9 cellular contexts compared by ENCODE assay signal in genomic region chr15:43514241-43515057, GRCh38. TPM values are rescaled to one million over a fixed set of nuclear protein-coding genes. Genes with fewer than 3 reads are reported as not detected.
DNase-seq lines count a peak whose midpoint lies in the region; ATAC-seq, FAIRE-seq and TF ChIP-seq lines count a peak whose summit lies in the region.
"Had no signal": no experiment of that assay in that cellular context is flagged by ENCODE, and none has a peak within 500 bp of the region (broad histone marks: within the 10 kb centered on the region; RNA-seq: fewer than 3 reads in every experiment).

No MANE protein-coding gene starts in this region.

- H3K4me3 ChIP-seq in fibroblast of lung (replicated peaks in 1 of 4; ENCODE audit: control extremely low read depth in 1 of 4, insufficient read depth in 1 of 4, low read depth in 3 of 4, low read length in 4 of 4) (peak overlapping the region in 1 of 4 experiments; percentile 4), pancreas (no peak overlapping the region)

- peaks cover 47 to 65% of the 10 kb centered on the region in 2 experiments for H3K4me1 Mint-ChIP-seq in H9
- H3K4me1 Mint-ChIP-seq in activated T-cell treated with anti-CD3 and anti-CD28 coated beads, Interleukin-2, amount 50 U/mL, for 24 hours (ENCODE audit: low read depth): peaks cover 54% of the 10 kb centered on the region

- H4K8ac ChIP-seq in H9 (replicated peaks; ENCODE audit: insufficient read length, low read depth, low read length): no peak overlapping the region

- no peaks in the 10 kb centered on the region for H4K20me1 ChIP-seq in H9 (ENCODE audit: control insufficient read depth, insufficient read depth, insufficient read length)
- H4K20me1 ChIP-seq in fibroblast of lung (ENCODE audit: control insufficient read depth, extremely low read depth, insufficient read depth, low read length): no peaks in the 10 kb centered on the region

- H3K23me2 ChIP-seq in H9 (ENCODE audit: insufficient read length, low read depth, low read length, poor library complexity, severe bottlenecking): peaks cover 30% of the 10 kb centered on the region

- H3K4me1 ChIP-seq in H9 (ENCODE audit: insufficient read depth, low read length) (peaks cover 3% of the 10 kb centered on the region; the same call in 1 of the 2 replicates), fibroblast of lung (ENCODE audit: control insufficient read depth, extremely low read depth, insufficient read depth, low read length) (peaks cover 39% of the 10 kb centered on the region), pancreas (peaks cover 0 to 6% (median 0%) of the 10 kb centered on the region in 3 donors)

- no peak overlapping the region for H3K56ac ChIP-seq in H9 (ENCODE audit: insufficient read length, low read depth, low read length)

- no peak overlapping the region for H3K9ac ChIP-seq in H9 (ENCODE audit: extremely low read depth, insufficient read length, low read length)
- no peak overlapping the region for H3K9ac ChIP-seq in fibroblast of lung (ENCODE audit: insufficient read depth, low read length)

- no peaks in the 10 kb centered on the region for H3K79me1 ChIP-seq in H9 (ENCODE audit: insufficient read depth, low read depth, low read length, poor library complexity, severe bottlenecking)

- no peak overlapping the region for H2BK15ac ChIP-seq in H9 (ENCODE audit: low read depth, low read length)

- no peak overlapping the region for H3K18ac ChIP-seq in H9 (ENCODE audit: insufficient read length, low read depth, low read length)

- no peak overlapping the region for H2BK120ac ChIP-seq in H9 (ENCODE audit: low read depth, low read length, poor library complexity, severe bottlenecking)

- H3K36me3 ChIP-seq in fibroblast of lung (ENCODE audit: control insufficient read depth, insufficient read depth, low read length) (no peaks in the 10 kb centered on the region), pancreas (no peaks in the 10 kb centered on the region)

- TF ChIP-seq CTCF in H9 (conservative IDR thresholded peaks at IDR 0.05) (peak; percentile 83), fibroblast of lung (conservative IDR thresholded peaks at IDR 0.05 in 1 of 2, IDR thresholded peaks at IDR 0.05 in 1 of 2; ENCODE audit: low read depth in 1 of 2, low read length in 2 of 2) (peak; percentile 66 to 71), pancreas (IDR thresholded peaks at IDR 0.05) (peak in 3 of 4 donors; percentile 18 to 46 (median 41))

- H2BK5ac ChIP-seq in H9 (ENCODE audit: insufficient read length, low read length): no peak overlapping the region

- no peak overlapping the region for H2AFZ ChIP-seq in H9 (ENCODE audit: low read length)
- H2AFZ ChIP-seq in fibroblast of lung (ENCODE audit: low read length): peak overlapping the region; percentile 56

- no peaks in the 10 kb centered on the region; a peak in 1 of 7 replicates for H3K36me3 Mint-ChIP-seq in H9 (ENCODE audit: insufficient read depth in 1 of 3, low read depth in 3 of 3)
- peaks cover 4% of the 10 kb centered on the region for H3K36me3 Mint-ChIP-seq in activated T-cell treated with anti-CD3 and anti-CD28 coated beads, Interleukin-2, amount 50 U/mL, for 24 hours (ENCODE audit: low read depth)

- no peak overlapping the region for H4K91ac ChIP-seq in H9 (ENCODE audit: insufficient read length, low read depth, low read length)

- no peaks in the 10 kb centered on the region for H3K9me3 Mint-ChIP-seq in H9
- H3K9me3 Mint-ChIP-seq in activated T-cell treated with anti-CD3 and anti-CD28 coated beads, Interleukin-2, amount 50 U/mL, for 24 hours: no peaks in the 10 kb centered on the region
- H3K9me3 Mint-ChIP-seq: IgD-negative memory B cell had no signal

- H2AK5ac ChIP-seq in H9 (ENCODE audit: insufficient read length, low read length): no peak overlapping the region

- H3K27me3 ChIP-seq in H9 (ENCODE audit: insufficient read depth, low read length): peaks cover 20% of the 10 kb centered on the region; the same call in 1 of the 2 replicates
- no peaks in the 10 kb centered on the region for H3K27me3 ChIP-seq in fibroblast of lung (ENCODE audit: control insufficient read depth, insufficient read depth, low read length)
- peaks cover 0 to 3% (median 0%) of the 10 kb centered on the region in 4 donors for H3K27me3 ChIP-seq in pancreas

- FAIRE-seq in pancreas (lab: Jason Lieb, UNC): no peak

- no peaks in the 10 kb centered on the region for H3K9me3 ChIP-seq in H9 (ENCODE audit: control insufficient read depth, low read depth, low read length)
- H3K9me3 ChIP-seq in fibroblast of lung (ENCODE audit: control insufficient read depth, insufficient read depth, low read depth, low read length): no peaks in the 10 kb centered on the region
- no peaks in the 10 kb centered on the region for H3K9me3 ChIP-seq in pancreas

- H3K4me3 Mint-ChIP-seq in H9: peak overlapping the region in 1 of 2 experiments; percentile 41; a peak in 2 of 5 replicates
- H3K4me3 Mint-ChIP-seq in activated T-cell treated with anti-CD3 and anti-CD28 coated beads, Interleukin-2, amount 50 U/mL, for 24 hours: no peak overlapping the region

- H3K27ac Mint-ChIP-seq in H9: peak overlapping the region in 1 of 3 experiments; percentile 6; a peak in 1 of 7 replicates
- no peak overlapping the region for H3K27ac Mint-ChIP-seq in activated T-cell treated with anti-CD3 and anti-CD28 coated beads, Interleukin-2, amount 50 U/mL, for 24 hours
- H3K27ac Mint-ChIP-seq: IgD-negative memory B cell had no signal

- DNase-seq in C1 segment of cervical spinal cord (lab: John Stamatoyannopoulos, UW) (peak in 11 of 14 donors; percentile 23 to 77 (median 61)), H9 (peak; percentile 67), SK-N-DZ (ENCODE audit: low spot score) (peak; percentile 61), fibroblast of lung (ENCODE audit: low read depth in 2 of 2) (peak; percentile 33 to 43), pancreas (no peak), NCI-H2029 treated with DMSO at 0.1 percent for 48 hours (lab: John Stamatoyannopoulos, UW) (no peak)
- DNase-seq in activated T-cell treated with anti-CD3 and anti-CD28 coated beads, Interleukin-2, amount 50 U/mL, for 24 hours: no peak

- H4K5ac ChIP-seq in H9 (ENCODE audit: insufficient read length, low read depth, low read length): no peak overlapping the region

- H3K23ac ChIP-seq in H9 (ENCODE audit: insufficient read length, low read depth, low read length): no peak overlapping the region

- no peak overlapping the region for H3K4ac ChIP-seq in H9 (ENCODE audit: low read depth, low read length)

- TF ChIP-seq POLR2A in GM18505 (IDR thresholded peaks at IDR 0.05; ENCODE audit: borderline replicate concordance, extremely low read depth, insufficient read depth, insufficient read length): no peak

- H3K14ac ChIP-seq in H9 (ENCODE audit: insufficient read depth, low read length): no peak overlapping the region

- intact Hi-C loops in pancreas (cut with DNase I): no loop called here

- H3T11ph ChIP-seq in H9 (ENCODE audit: low read length): no peak overlapping the region

- WGBS in H9 (ENCODE audit: extremely low coverage, insufficient read length, low lambda C conversion rate): no CpG with 5 or more reads among the region's 4 CpGs
- 41 to 42% methylated on average over 4 of the region's 4 CpGs for WGBS in pancreas, 2 donors

- H3K79me2 ChIP-seq in H9 (ENCODE audit: insufficient read depth, low read length) (no peaks in the 10 kb centered on the region), fibroblast of lung (ENCODE audit: control insufficient read depth, insufficient read depth, low read length) (peaks cover 24% of the 10 kb centered on the region)

- H3K27ac ChIP-seq in H9 (ENCODE audit: insufficient read length, low read depth, low read length) (no peak overlapping the region), fibroblast of lung (ENCODE audit: insufficient read depth, low read length) (peak overlapping the region; percentile 81), pancreas (no peak overlapping the region)

- no peak overlapping the region for H2BK20ac ChIP-seq in H9 (ENCODE audit: low read depth, low read length, poor library complexity, severe bottlenecking)

- H2BK12ac ChIP-seq in H9 (ENCODE audit: insufficient read length, low read depth, low read length): no peak overlapping the region

- ATAC-seq in pancreas (no peak), GM18505 (IDR thresholded peaks at IDR 0.05; ENCODE audit: unreplicated experiment) (no peak)

- H3K4me2 ChIP-seq in H9 (ENCODE audit: insufficient read depth, insufficient read length, low read length) (peak overlapping the region; percentile 30), fibroblast of lung (ENCODE audit: extremely low read depth, insufficient read depth, low read length) (peak overlapping the region; percentile 49)

- H3K27me3 Mint-ChIP-seq in H9 (ENCODE audit: low read depth): peaks cover 76% of the 10 kb centered on the region
- peaks cover 28% of the 10 kb centered on the region for H3K27me3 Mint-ChIP-seq in activated T-cell treated with anti-CD3 and anti-CD28 coated beads, Interleukin-2, amount 50 U/mL, for 24 hours

RNA-seq across cellular contexts. Expression of gene MAP1A, which starts 3.0 kb away (rescaled TPM):
- total RNA-seq in H9 (2021): 2.5 TPM in 2 replicates
- polyA plus RNA-seq in SK-N-DZ (2014; cell fraction: cytosol; rRNA removed): 3.2 and 4.2 TPM in 2 replicates
- 1.7 and 1.8 TPM in 2 replicates for polyA plus RNA-seq in SK-N-DZ (2014; cell fraction: nucleus; rRNA removed)
- 70.4 and 201 TPM in 2 replicates for total RNA-seq in fibroblast of lung
- 51.2 and 66.1 TPM in 2 replicates for polyA plus RNA-seq in fibroblast of lung
- 97.9 and 99.1 TPM in 2 replicates for polyA plus RNA-seq in fibroblast of lung (2012)
- polyA minus RNA-seq in fibroblast of lung (ENCODE audit: low replicate concordance): 385 and 456 TPM in 2 replicates
- total RNA-seq in pancreas: 1 to 10 TPM in 3 of 6 donors, under 1 TPM in 3; 0.59 to 4.1 (median 1.6) TPM
- polyA plus RNA-seq in pancreas: 1 to 10 TPM; 1.3 to 1.7 TPM
- polyA plus RNA-seq: IgD-negative memory B cell had no signal

RNA-seq across cellular contexts. Expression of gene TP53BP1, which starts 21.5 kb away (rescaled TPM):
- total RNA-seq in H9 (2021): 74.5 and 81.5 TPM in 2 replicates
- 30.7 and 31.0 TPM in 2 replicates for polyA plus RNA-seq in SK-N-DZ (2014; cell fraction: cytosol; rRNA removed)
- polyA plus RNA-seq in SK-N-DZ (2014; cell fraction: nucleus; rRNA removed): 50.0 and 70.9 TPM in 2 replicates
- total RNA-seq in fibroblast of lung: 79.9 and 132 TPM in 2 replicates
- polyA plus RNA-seq in fibroblast of lung: 38.8 and 39.8 TPM in 2 replicates
- polyA plus RNA-seq in fibroblast of lung (2012): 26.1 and 26.6 TPM in 2 replicates
- polyA minus RNA-seq in fibroblast of lung (ENCODE audit: low replicate concordance): 52.3 and 109 TPM in 2 replicates
- 10 to 100 TPM; 12.6 to 31.8 (median 15.2) TPM for total RNA-seq in pancreas
- 10 to 100 TPM; 12.4 to 19.0 TPM for polyA plus RNA-seq in pancreas

Comparison
In these comparisons a context has a peak if more than half of its experiments do, and no peak if none do; other contexts are left out.
1. DNase-seq: peak in C1 segment of cervical spinal cord (11 of 14), H9 (single experiment), SK-N-DZ (single experiment) and fibroblast of lung (2 of 2); none in pancreas (0 of 6), NCI-H2029 treated with DMSO at 0.1 percent for 48 hours (single experiment) and activated T-cell treated with anti-CD3 and anti-CD28 coated beads, Interleukin-2, amount 50 U/mL, for 24 hours (single experiment).
2. RNA of gene MAP1A, which starts 3.0 kb away (total RNA-seq): 70.4 to 201 TPM in fibroblast of lung; 0.59 to 4.1 TPM in pancreas and 2.5 TPM in H9; every median in the first group is over 10 times any median in the second.
3. Peak in every context shown above with its lines, with median percentiles within 50 percentile points of each other: CTCF ChIP-seq.